ENCODE assay signal across 8 cellular contexts in genomic region chr5:168076561-168076991, GRCh38.
DNase-seq lines count a peak whose midpoint lies in the region; TF ChIP-seq lines count a peak whose summit lies in the region.

No MANE protein-coding gene starts in this region.

- no peak overlapping the region for H3K4me3 Mint-ChIP-seq in activated CD4-positive, alpha-beta T cell treated with anti-CD3 and anti-CD28 coated beads, Interleukin-2, amount 10 ng/mL, durations not matched to agents 7 days and 5 days

- H3K9me3 Mint-ChIP-seq in activated CD4-positive, alpha-beta T cell treated with anti-CD3 and anti-CD28 coated beads, Interleukin-2, amount 10 ng/mL, durations not matched to agents 7 days and 5 days: no peaks in the 10 kb centered on the region

- no peak for TF ChIP-seq EP300 in Ishikawa (IDR thresholded peaks at IDR 0.05; ENCODE audit: borderline replicate concordance)

- no peak overlapping the region for H3K27ac Mint-ChIP-seq in activated CD4-positive, alpha-beta T cell treated with anti-CD3 and anti-CD28 coated beads, Interleukin-2, amount 10 ng/mL, durations not matched to agents 7 days and 5 days

- H3K27me3 ChIP-seq in osteoblast (ENCODE audit: insufficient read depth, low read length): no peaks in the 10 kb centered on the region

- POLR2A ChIA-PET in activated CD4-positive, alpha-beta T cell treated with anti-CD3 and anti-CD28 coated beads, Interleukin-2, amount 10 ng/mL, durations not matched to agents 7 days and 5 days (lab: Charles Lee): no interaction called here

- no peaks in the 10 kb centered on the region for H3K9me3 ChIP-seq in osteoblast (ENCODE audit: low read depth, low read length)

- H4K20me1 ChIP-seq in osteoblast (ENCODE audit: insufficient read depth, low read length): no peaks in the 10 kb centered on the region

- peaks cover 8% of the 10 kb centered on the region for H3K4me1 Mint-ChIP-seq in activated CD4-positive, alpha-beta T cell treated with anti-CD3 and anti-CD28 coated beads, Interleukin-2, amount 10 ng/mL, durations not matched to agents 7 days and 5 days

- H3K4me2 ChIP-seq in osteoblast (ENCODE audit: insufficient read depth, low read length): no peak overlapping the region

- peak; percentile 26 for DNase-seq in activated CD4-positive, alpha-beta T cell treated with anti-CD3 and anti-CD28 coated beads for 48 hours
- DNase-seq in activated CD4-positive, alpha-beta T cell treated with anti-CD3 and anti-CD28 coated beads, Interleukin-2, amount 10 ng/mL, durations not matched to agents 7 days and 5 days: no peak
- DNase-seq in cardiac fibroblast (ENCODE audit: low read depth in 2 of 2) (peak; percentile 14 to 78), osteoblast (ENCODE audit: insufficient read length, low spot score, missing footprints) (no peak), KG1 (lab: John Stamatoyannopoulos, UW) (no peak), NCI-H2171 treated with DMSO at 0.1 percent for 48 hours (lab: John Stamatoyannopoulos, UW) (no peak), NCI-H2171 (lab: John Stamatoyannopoulos, UW) (no peak)

- H2AFZ ChIP-seq in osteoblast (ENCODE audit: low read length): no peak overlapping the region

- no peak overlapping the region for H3K27ac ChIP-seq in osteoblast (ENCODE audit: low read depth, low read length)

- peak; percentile 45 for TF ChIP-seq RAD21 in Ishikawa (IDR thresholded peaks at IDR 0.05; ENCODE audit: low read depth)

- TF ChIP-seq CTCF in cardiac fibroblast (IDR thresholded peaks at IDR 0.05; ENCODE audit: low read depth, low read length) (peak; percentile 34), osteoblast (IDR thresholded peaks at IDR 0.05; ENCODE audit: extremely low read depth, low read depth, low read length) (peak; percentile 69)

- CTCF ChIA-PET in activated CD4-positive, alpha-beta T cell treated with anti-CD3 and anti-CD28 coated beads, Interleukin-2, amount 10 ng/mL, durations not matched to agents 7 days and 5 days (lab: Charles Lee): no interaction called here

- H3K27me3 Mint-ChIP-seq in activated CD4-positive, alpha-beta T cell treated with anti-CD3 and anti-CD28 coated beads, Interleukin-2, amount 10 ng/mL, durations not matched to agents 7 days and 5 days: peaks cover 6% of the 10 kb centered on the region

- H3K4me3 ChIP-seq in cardiac fibroblast (replicated peaks in 1 of 2; ENCODE audit: low read depth in 2 of 2, low read length in 2 of 2) (no peak overlapping the region), osteoblast (ENCODE audit: insufficient read depth, low read length) (no peak overlapping the region)

- no peaks in the 10 kb centered on the region for H3K36me3 ChIP-seq in osteoblast (ENCODE audit: insufficient read depth, low read length)

- H3K4me1 ChIP-seq in osteoblast (ENCODE audit: insufficient read depth, low read length): no peaks in the 10 kb centered on the region

- no peaks in the 10 kb centered on the region for H3K36me3 Mint-ChIP-seq in activated CD4-positive, alpha-beta T cell treated with anti-CD3 and anti-CD28 coated beads, Interleukin-2, amount 10 ng/mL, durations not matched to agents 7 days and 5 days (ENCODE audit: low read depth)

- H3K79me2 ChIP-seq in osteoblast (ENCODE audit: insufficient read depth, low read length): no peaks in the 10 kb centered on the region

TF ChIP-seq in Ishikawa, 13 proteins besides CTCF, POLR2A, EP300 and RAD21:
- TF ChIP-seq FOXM1 (IDR thresholded peaks at IDR 0.05; ENCODE audit: borderline replicate concordance, low read depth) (no peak), MAX (IDR thresholded peaks at IDR 0.05) (no peak), EGR1 (IDR thresholded peaks at IDR 0.05) (no peak), ZBTB7A (IDR thresholded peaks at IDR 0.05; ENCODE audit: low read depth) (no peak), NFIC (IDR thresholded peaks at IDR 0.05) (no peak), USF1 (IDR thresholded peaks at IDR 0.05) (no peak), REST (IDR thresholded peaks at IDR 0.05; ENCODE audit: low read depth) (no peak), TAF1 (IDR thresholded peaks at IDR 0.05; ENCODE audit: low read depth) (no peak)

Comparison
In these comparisons a context has a peak if more than half of its experiments do, and no peak if none do; other contexts are left out.
1. DNase-seq: peak in activated CD4-positive, alpha-beta T cell treated with anti-CD3 and anti-CD28 coated beads for 48 hours (single experiment) and cardiac fibroblast (2 of 2); none in activated CD4-positive, alpha-beta T cell treated with anti-CD3 and anti-CD28 coated beads, Interleukin-2, amount 10 ng/mL, durations not matched to agents 7 days and 5 days (single experiment), osteoblast (single experiment), KG1 (single experiment), NCI-H2171 treated with DMSO at 0.1 percent for 48 hours (single experiment) and NCI-H2171 (single experiment).